8 cellular contexts compared by ENCODE assay signal in the genomic region with DNA sequence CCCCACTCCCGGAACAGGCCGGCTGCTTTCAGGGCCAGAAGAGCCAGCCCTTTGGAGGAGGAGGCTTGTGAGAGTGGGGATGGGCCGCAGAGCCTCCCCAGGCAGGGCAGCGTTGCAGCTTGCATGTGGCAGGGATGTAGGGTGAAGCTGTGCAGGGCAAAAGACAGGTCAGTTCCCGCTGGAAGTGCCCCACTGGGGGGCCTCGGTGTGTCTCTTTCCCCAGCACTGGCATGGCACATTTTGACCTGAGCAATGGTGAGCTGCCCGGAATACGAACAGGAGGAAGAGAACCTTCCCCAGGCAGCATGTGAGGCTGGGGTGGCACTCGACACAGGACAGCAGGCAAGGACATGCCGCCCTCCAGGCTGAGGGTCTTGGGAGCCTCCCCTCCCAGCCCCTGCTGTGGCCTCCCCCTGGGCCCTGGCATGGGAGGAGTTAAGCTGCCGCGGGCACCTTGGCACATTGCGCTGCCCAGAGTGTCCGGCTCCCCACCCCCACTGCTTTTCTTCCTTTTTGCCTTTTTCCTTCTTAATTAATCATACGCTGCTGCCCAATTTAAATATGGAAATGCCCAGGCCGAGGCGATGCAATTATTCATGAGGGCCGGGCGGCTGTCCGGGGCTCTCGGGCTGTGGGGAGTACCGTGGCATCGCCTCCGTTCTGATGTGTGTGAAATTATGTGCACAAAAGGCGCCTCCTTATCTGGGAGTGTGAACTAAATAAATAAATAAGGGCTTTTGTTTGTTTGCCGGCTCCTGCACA.
DNase-seq lines count a peak whose midpoint lies in the region; ATAC-seq and TF ChIP-seq lines count a peak whose summit lies in the region.

No MANE protein-coding gene starts in this region.

- TF ChIP-seq CTCF in OCI-LY1 (IDR thresholded peaks at IDR 0.05; ENCODE audit: low read length) (no peak), astrocyte of the spinal cord (IDR thresholded peaks at IDR 0.05; ENCODE audit: low read depth, low read length) (no peak)

- peaks cover 28 to 56% of the 10 kb centered on the region in 2 donors for H3K4me1 Mint-ChIP-seq in stimulated activated naive B cell treated with anti-CD40 and anti-IgM and Interleukin-4, amounts not matched to agents 10 μg/mL and 1 μg/mL and 100 μg/mL, for 72 hours

- H3K36me3 Mint-ChIP-seq in stimulated activated naive B cell treated with anti-CD40 and anti-IgM and Interleukin-4, amounts not matched to agents 10 μg/mL and 1 μg/mL and 100 μg/mL, for 72 hours: no peaks in the 10 kb centered on the region

- no peaks in the 10 kb centered on the region for H3F3A ChIP-seq in OCI-LY1 (ENCODE audit: insufficient read depth, low read length)

- peak; percentile 17 to 26 for ATAC-seq in stimulated activated naive B cell treated with anti-CD40 and anti-IgM and Interleukin-4, amounts not matched to agents 10 μg/mL and 1 μg/mL and 100 μg/mL, for 72 hours (replicated peaks)
- no peak for ATAC-seq in HG03571 (IDR thresholded peaks at IDR 0.05; ENCODE audit: unreplicated experiment)

- peak overlapping the region; percentile 93 for H3K9ac ChIP-seq in OCI-LY1 (ENCODE audit: low read length)

- peaks cover 20% of the 10 kb centered on the region for H3K79me2 ChIP-seq in OCI-LY1 (ENCODE audit: insufficient read depth, low read length)

- no peaks in the 10 kb centered on the region for H4K20me1 ChIP-seq in OCI-LY1 (ENCODE audit: insufficient read depth, low read length)

- peak overlapping the region; percentile 70 for H3K4me2 ChIP-seq in OCI-LY1 (ENCODE audit: low read length)

- H3K9me3 Mint-ChIP-seq in stimulated activated naive B cell treated with anti-CD40 and anti-IgM and Interleukin-4, amounts not matched to agents 10 μg/mL and 1 μg/mL and 100 μg/mL, for 72 hours: no peaks in the 10 kb centered on the region

- H3K4me1 ChIP-seq in OCI-LY1 (ENCODE audit: insufficient read depth, low read length, severe bottlenecking): peaks cover 57% of the 10 kb centered on the region

- peak overlapping the region; percentile 90 to 95 for H3K4me3 Mint-ChIP-seq in stimulated activated naive B cell treated with anti-CD40 and anti-IgM and Interleukin-4, amounts not matched to agents 10 μg/mL and 1 μg/mL and 100 μg/mL, for 72 hours

- peak overlapping the region; percentile 98 for H3K27ac Mint-ChIP-seq in stimulated activated naive B cell treated with anti-CD40 and anti-IgM and Interleukin-4, amounts not matched to agents 10 μg/mL and 1 μg/mL and 100 μg/mL, for 72 hours

- in situ Hi-C loops in astrocyte of the spinal cord (cut with HindIII; ENCODE audit: low sequenced_read_pairs): no loop called here

- peak overlapping the region; percentile 98 for H3K27ac ChIP-seq in OCI-LY1 (ENCODE audit: low read depth, low read length, poor library complexity, severe bottlenecking)

- H3K9me3 ChIP-seq in OCI-LY1 (ENCODE audit: low read length): no peaks in the 10 kb centered on the region

- H3K27me3 ChIP-seq in OCI-LY1 (ENCODE audit: insufficient read depth, low read length): no peaks in the 10 kb centered on the region

- H3K27me3 Mint-ChIP-seq in stimulated activated naive B cell treated with anti-CD40 and anti-IgM and Interleukin-4, amounts not matched to agents 10 μg/mL and 1 μg/mL and 100 μg/mL, for 72 hours: no peaks in the 10 kb centered on the region

- DNase-seq in NCI-H1436 (lab: John Stamatoyannopoulos, UW) (peak; percentile 66), NCI-H1436 treated with DMSO at 0.1 percent for 48 hours (lab: John Stamatoyannopoulos, UW) (no peak), astrocyte of the spinal cord (ENCODE audit: low read depth, low spot score) (peak; percentile 38), kidney glomerular epithelial cell (lab: John Stamatoyannopoulos, UW) (peak; percentile 43), DMS 273 treated with DMSO at 0.1 percent for 48 hours (lab: John Stamatoyannopoulos, UW) (no peak)
- DNase-seq in stimulated activated naive B cell treated with anti-CD40 and anti-IgM and Interleukin-4, amounts not matched to agents 10 μg/mL and 1 μg/mL and 100 μg/mL, for 72 hours: peak; percentile 22

- H3K9me2 ChIP-seq in OCI-LY1 (ENCODE audit: low read depth, low read length): no peaks in the 10 kb centered on the region

- peak overlapping the region; percentile 81 for H3K4me3 ChIP-seq in OCI-LY1 (ENCODE audit: low read depth, low read length, poor library complexity, severe bottlenecking)
- peak overlapping the region; percentile 45 for H3K4me3 ChIP-seq in astrocyte of the spinal cord (ENCODE audit: low read depth, low read length)

- no peak overlapping the region for H2AFZ ChIP-seq in OCI-LY1 (ENCODE audit: low read length)

- H3K36me3 ChIP-seq in OCI-LY1 (ENCODE audit: insufficient read depth, low read length): no peaks in the 10 kb centered on the region

Comparison
In these comparisons a context has a peak if more than half of its experiments do, and no peak if none do; other contexts are left out.
1. DNase-seq: peak in NCI-H1436 (single experiment), astrocyte of the spinal cord (single experiment), kidney glomerular epithelial cell (single experiment) and stimulated activated naive B cell treated with anti-CD40 and anti-IgM and Interleukin-4, amounts not matched to agents 10 μg/mL and 1 μg/mL and 100 μg/mL, for 72 hours (single experiment); none in NCI-H1436 treated with DMSO at 0.1 percent for 48 hours (single experiment) and DMS 273 treated with DMSO at 0.1 percent for 48 hours (single experiment).